16 cellular contexts compared by ENCODE assay signal in the genomic region with DNA sequence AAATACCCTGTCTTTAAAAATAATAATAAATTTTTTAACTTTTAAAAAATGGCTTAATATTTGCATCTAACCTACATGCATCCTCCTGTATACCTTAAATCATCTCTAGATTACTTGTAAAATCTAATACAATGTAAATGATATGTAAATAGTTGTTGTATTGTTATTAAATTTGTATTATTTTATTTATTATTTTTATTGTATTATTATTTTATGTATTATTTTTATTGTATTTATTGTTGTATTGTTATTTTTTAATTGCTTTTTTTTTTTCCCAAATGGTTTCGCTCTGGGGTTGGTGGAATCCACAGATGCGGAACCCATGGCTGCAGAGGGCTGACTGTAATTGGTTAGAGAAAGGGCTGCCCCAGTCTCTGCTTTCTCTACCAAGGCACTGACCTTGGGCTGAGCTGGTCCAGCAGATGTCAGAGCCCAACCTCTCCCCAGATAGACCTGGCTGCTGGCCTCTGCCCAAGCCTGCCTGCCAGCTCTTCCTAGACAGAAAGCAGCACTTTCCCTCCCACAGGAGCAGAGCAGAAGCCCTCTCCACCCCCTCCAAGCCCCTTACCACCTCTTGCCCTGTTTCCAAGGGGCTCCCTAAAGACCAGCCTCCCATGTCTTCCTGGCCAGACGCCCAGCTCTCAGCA.
"Had no signal": no experiment of that assay in that cellular context is flagged by ENCODE, and none has a peak within 500 bp of the region (broad histone marks: within the 10 kb centered on the region; RNA-seq: fewer than 3 reads in every experiment).

No MANE protein-coding gene starts in this region.

- DNase-seq: activated naive CD4-positive, alpha-beta T cell treated with anti-CD3 and anti-CD28 coated beads for 36 hours; activated naive CD8-positive, alpha-beta T cell treated with anti-CD3 and anti-CD28 coated beads, Interleukin-2, amount 50 U/mL, for 24 hours; activated T-cell treated with anti-CD3 and anti-CD28 coated beads for 4 hours; dorsolateral prefrontal cortex; hypothalamus; kidney glomerular epithelial cell; lower lobe of right lung; nephron progenitor cell; psoas muscle; stimulated activated CD4-positive, alpha-beta T cell treated with anti-CD3 and anti-CD28 coated beads, Interleukin-1b, Interleukin-23, amount 100 ng/mL, for 48 hours; stimulated activated naive CD8-positive, alpha-beta T cell treated with anti-CD3 and anti-CD28 coated beads, Interleukin-15, amount 100 ng/mL, for 72 hours had no signal

- FAIRE-seq: bronchial epithelial cell had no signal

- H3K4me1 ChIP-seq: ascending aorta, esophagus muscularis mucosa, lower lobe of right lung, psoas muscle had no signal

- H3K9me3 ChIP-seq: ascending aorta, psoas muscle had no signal

- H3K4me3 ChIP-seq: ascending aorta, dorsolateral prefrontal cortex, esophagus muscularis mucosa, lower lobe of right lung, psoas muscle had no signal

- H3K36me3 ChIP-seq: ascending aorta, esophagus muscularis mucosa, lower lobe of right lung had no signal

- ATAC-seq: activated CD4-positive, CD25-positive, alpha-beta regulatory T cell treated with anti-CD3 and anti-CD28 coated beads, Interleukin-2, amount 50 U/mL, for 24 hours; activated naive CD8-positive, alpha-beta T cell treated with anti-CD3 and anti-CD28 coated beads, Interleukin-2, amount 50 U/mL, for 24 hours; lower lobe of right lung; psoas muscle; sciatic nerve; stimulated activated naive CD8-positive, alpha-beta T cell treated with anti-CD3 and anti-CD28 coated beads, Interleukin-15, amount 100 ng/mL, for 72 hours had no signal

- H3K27ac ChIP-seq: ascending aorta, dorsolateral prefrontal cortex, esophagus muscularis mucosa, lower lobe of right lung, psoas muscle had no signal

- H3K27me3 ChIP-seq: ascending aorta, dorsolateral prefrontal cortex, esophagus muscularis mucosa had no signal
